In genomic region chr18:32439802-32440201, GRCh38 we compare ENCODE assay signal across 2 cellular contexts.
TF ChIP-seq lines count a peak whose summit lies in the region.

No MANE protein-coding gene starts in this region.

TF ChIP-seq in HCT116, 20 proteins besides CTCF, POLR2A, EP300 and RAD21 (continued from another document):
- TF ChIP-seq REST (IDR thresholded peaks at IDR 0.05; ENCODE audit: low read depth) (no peak), ZBTB33 (IDR thresholded peaks at IDR 0.05; ENCODE audit: extremely low read depth, insufficient replicate concordance, low read length) (no peak), EGR1 (IDR thresholded peaks at IDR 0.05; ENCODE audit: low read depth) (no peak), JUND (IDR thresholded peaks at IDR 0.05) (no peak), TCF7L2 (IDR thresholded peaks at IDR 0.05; ENCODE audit: borderline replicate concordance, extremely low read depth, insufficient read depth, insufficient read length) (no peak)

TF ChIP-seq in SK-N-SH treated with all-trans-retinoic acid at 6 μM for 48 hours, 23 proteins besides CTCF, POLR2A, EP300 and RAD21 (continued from another document):
- no peak for TF ChIP-seq POU6F1 (CRISPR knock-in tag; IDR thresholded peaks at IDR 0.05; ENCODE audit: borderline replicate concordance, low read depth)
- TF ChIP-seq SNAI2 (CRISPR knock-in tag; IDR thresholded peaks at IDR 0.05): no peak
- no peak for TF ChIP-seq TSHZ2 (CRISPR knock-in tag; IDR thresholded peaks at IDR 0.05)
- no peak for TF ChIP-seq ZFP3 (CRISPR knock-in tag; IDR thresholded peaks at IDR 0.05)
